In genomic region chr1:41902125-41902524, GRCh38 we compare ENCODE assay signal across 10 cellular contexts.
A peak's percentile ranks its signal among the peaks of the same experiment; 100 is the strongest.
DNase-seq lines count a peak whose midpoint lies in the region; ATAC-seq and TF ChIP-seq lines count a peak whose summit lies in the region.
"Had no signal": no experiment of that assay in that cellular context is flagged by ENCODE, and none has a peak within 500 bp of the region (broad histone marks: within the 10 kb centered on the region; RNA-seq: fewer than 3 reads in every experiment).

No MANE protein-coding gene starts in this region.

- CTCF ChIA-PET in AG04449 (lab: Yijun Ruan, JAX) = interaction anchor here (1.2 kb wide), 2 partner anchors 90 to 327 kb away, joined by 3 read pairs; no protein-coding TSS in a partner anchor

- TF ChIP-seq CTCF in AG04449 (IDR thresholded peaks at IDR 0.05; ENCODE audit: insufficient read depth, low read length, missing control alignments) = no peak

- peak overlapping the region; percentile 15; the same call in 1 of the 2 replicates for H3K4me3 ChIP-seq in AG04449 (ENCODE audit: low read depth, low read length)

- POLR2A ChIA-PET in AG04449 (lab: Yijun Ruan, JAX) = no interaction called here

- DNase-seq in AG04449 (ENCODE audit: low read depth, low spot score) = peak; percentile 45
- DNase-seq in HCEC 1CT = peak; percentile 39
- DNase-seq in amniotic epithelial cell (ENCODE audit: low read depth) = peak; percentile 85
- DNase-seq in iris pigment epithelial cell (ENCODE audit: low read depth) = peak; percentile 86
- DNase-seq in activated effector memory CD4-positive, alpha-beta T cell treated with anti-CD3 and anti-CD28 coated beads, Interleukin-2, amount 50 U/mL, for 16 hours = no peak
- DNase-seq in SHP77 treated with DMSO at 0.1 percent for 48 hours (lab: John Stamatoyannopoulos, UW) = no peak
- DNase-seq in hippocampal formation (lab: John Stamatoyannopoulos, UW) = no peak
- DNase-seq: activated CD8-positive, alpha-beta memory T cell treated with anti-CD3 and anti-CD28 coated beads, Interleukin-2, amount 50 U/mL, for 4 hours; stimulated activated naive CD4-positive, alpha-beta T cell had no signal

- no peak for ATAC-seq in HG03342 (IDR thresholded peaks at IDR 0.05; ENCODE audit: unreplicated experiment)

Comparison
In these comparisons a context has a peak if more than half of its experiments do, and no peak if none do; other contexts are left out.
1. DNase-seq: peak in AG04449 (single experiment), HCEC 1CT (single experiment), amniotic epithelial cell (single experiment) and iris pigment epithelial cell (single experiment); none in activated effector memory CD4-positive, alpha-beta T cell treated with anti-CD3 and anti-CD28 coated beads, Interleukin-2, amount 50 U/mL, for 16 hours (single experiment), SHP77 treated with DMSO at 0.1 percent for 48 hours (single experiment) and hippocampal formation (0 of 2).